ENCODE assay signal across 32 cellular contexts in the genomic region with DNA sequence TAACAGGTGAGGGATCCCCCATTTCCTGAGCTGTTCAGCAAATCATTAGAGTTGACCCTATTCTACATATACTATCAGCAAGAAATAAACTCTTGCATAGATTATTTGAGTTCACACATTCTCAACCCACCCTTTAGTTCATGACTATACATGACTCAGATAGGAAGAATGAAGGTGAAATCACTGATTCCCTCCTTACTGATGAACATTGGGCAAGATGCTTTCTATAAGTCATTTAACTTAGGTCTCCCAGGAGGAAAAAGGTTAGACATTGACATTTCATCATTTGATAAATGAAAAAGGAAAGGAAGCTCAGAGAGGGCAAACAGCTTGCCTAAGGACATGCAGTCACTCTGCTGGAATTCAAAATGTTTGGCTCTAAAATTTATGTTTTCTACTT.
"Had no signal": no experiment of that assay in that cellular context is flagged by ENCODE, and none has a peak within 500 bp of the region (broad histone marks: within the 10 kb centered on the region; RNA-seq: fewer than 3 reads in every experiment).

No MANE protein-coding gene starts in this region.

- H3K9me3 Mint-ChIP-seq: activated naive CD4-positive, alpha-beta T cell treated with anti-CD3 and anti-CD28 coated beads, Interleukin-2, amount 50 U/mL, for 24 hours; activated naive CD8-positive, alpha-beta T cell treated with anti-CD3 and anti-CD28 coated beads, Interleukin-2, amount 10 ng/mL, durations not matched to agents 7 days and 5 days; T-helper 1 cell treated with Interleukin-12 subunit alpha and Interleukin-12 subunit beta and Interleukin-4 antibody, amounts not matched to agents 30 μg/mL and 1 μg/mL, for 36 hours; T-helper 2 cell treated with Interferon-gamma antibody and Interleukin-4, amounts not matched to agents 5 μg/mL and 100 μg/mL, for 36 hours had no signal

- H3K4me3 ChIP-seq: ascending aorta had no signal

- DNase-seq: activated B cell treated with CpG ODN at 0.5 μM for 24 hours; activated CD4-positive, alpha-beta memory T cell treated with anti-CD3 and anti-CD28 coated beads for 36 hours; activated CD4-positive, alpha-beta T cell treated with anti-CD3 and anti-CD28 coated beads for 4 hours; activated CD4-positive, alpha-beta T cell treated with anti-CD3 and anti-CD28 coated beads, Interleukin-2, amount 10 ng/mL, durations not matched to agents 24 days and 14 days; activated CD4-positive, alpha-beta T cell treated with anti-CD3 and anti-CD28 coated beads, Interleukin-2, amount 50 U/mL, for 1 hour; activated CD4-positive, alpha-beta T cell treated with anti-CD3 and anti-CD28 coated beads, Interleukin-2, amount 50 U/mL, for 4 hours; activated CD4-positive, CD25-positive, alpha-beta regulatory T cell treated with anti-CD3 and anti-CD28 coated beads, Interleukin-2, amount 50 U/mL, for 72 hours; activated CD8-positive, alpha-beta memory T cell treated with anti-CD3 and anti-CD28 coated beads, Interleukin-2, amount 50 U/mL, for 4 hours; activated CD8-positive, alpha-beta T cell treated with anti-CD3 and anti-CD28 coated beads for 36 hours; activated effector memory CD4-positive, alpha-beta T cell treated with Interleukin-2 at 50 U/mL for 16 hours; activated gamma-delta T cell; activated naive CD4-positive, alpha-beta T cell treated with anti-CD3 and anti-CD28 coated beads, Interleukin-2, amount 10 ng/mL, durations not matched to agents 7 days and 5 days; activated naive CD4-positive, alpha-beta T cell treated with Interleukin-2 at 50 U/mL for 16 hours; activated naive CD8-positive, alpha-beta T cell treated with anti-CD3 and anti-CD28 coated beads, Interleukin-2, amount 10 ng/mL, durations not matched to agents 7 days and 5 days; activated naive CD8-positive, alpha-beta T cell treated with anti-CD3 and anti-CD28 coated beads, Interleukin-2, amount 50 U/mL, for 24 hours; activated T-cell treated with anti-CD3 and anti-CD28 coated beads for 4 hours; activated T-cell treated with anti-CD3 and anti-CD28 coated beads, Interleukin-2, amount 50 U/mL, for 1 hour; activated T-cell treated with anti-CD3 and anti-CD28 coated beads, Interleukin-2, amount 50 U/mL, for 48 hours; amygdala; anterior cingulate cortex; central memory CD4-positive, alpha-beta T cell; T-helper 1 cell; T-helper 2 cell; T-helper 9 cell had no signal

- H3K4me1 Mint-ChIP-seq: activated B cell treated with CpG ODN at 0.5 μM for 24 hours; activated naive CD4-positive, alpha-beta T cell treated with anti-CD3 and anti-CD28 coated beads, Interleukin-2, amount 10 ng/mL, durations not matched to agents 7 days and 5 days; activated naive CD4-positive, alpha-beta T cell treated with anti-CD3 and anti-CD28 coated beads, Interleukin-2, amount 50 U/mL, for 24 hours; activated naive CD8-positive, alpha-beta T cell treated with anti-CD3 and anti-CD28 coated beads, Interleukin-2, amount 10 ng/mL, durations not matched to agents 7 days and 5 days; activated naive CD8-positive, alpha-beta T cell treated with anti-CD3 and anti-CD28 coated beads, Interleukin-2, amount 50 U/mL, for 24 hours had no signal

- H3K27ac Mint-ChIP-seq: activated B cell treated with CpG ODN at 0.5 μM for 24 hours; activated CD4-positive, alpha-beta memory T cell treated with anti-CD3 and anti-CD28 coated beads for 36 hours; activated CD4-positive, alpha-beta T cell treated with anti-CD3 and anti-CD28 coated beads, Interleukin-2, amount 10 ng/mL, durations not matched to agents 24 days and 14 days; activated CD8-positive, alpha-beta T cell treated with anti-CD3 and anti-CD28 coated beads for 36 hours; activated naive CD4-positive, alpha-beta T cell treated with anti-CD3 and anti-CD28 coated beads, Interleukin-2, amount 10 ng/mL, durations not matched to agents 7 days and 5 days; activated naive CD4-positive, alpha-beta T cell treated with anti-CD3 and anti-CD28 coated beads, Interleukin-2, amount 50 U/mL, for 24 hours; activated naive CD8-positive, alpha-beta T cell; activated naive CD8-positive, alpha-beta T cell treated with anti-CD3 and anti-CD28 coated beads, Interleukin-2, amount 10 ng/mL, durations not matched to agents 7 days and 5 days; activated naive CD8-positive, alpha-beta T cell treated with anti-CD3 and anti-CD28 coated beads, Interleukin-2, amount 50 U/mL, for 24 hours; activated T-helper 2 cell treated with anti-CD3 and anti-CD28 coated beads, Interferon-gamma antibody, Interleukin-2, Interleukin-4, amounts not matched to agents 10 μg/mL and 5 μg/mL and 100 μg/mL, durations not matched to agents 14 hours and 24 hours and 36 hours; brain; T-helper 1 cell treated with Interleukin-12 subunit alpha and Interleukin-12 subunit beta and Interleukin-4 antibody, amounts not matched to agents 30 μg/mL and 1 μg/mL, for 36 hours; T-helper 2 cell treated with Interferon-gamma antibody and Interleukin-4, amounts not matched to agents 5 μg/mL and 100 μg/mL, for 36 hours had no signal

- H3K4me3 Mint-ChIP-seq: activated B cell treated with CpG ODN at 0.5 μM for 24 hours; activated CD4-positive, alpha-beta memory T cell treated with anti-CD3 and anti-CD28 coated beads for 36 hours; activated CD4-positive, alpha-beta T cell treated with anti-CD3 and anti-CD28 coated beads, Interleukin-2, amount 10 ng/mL, durations not matched to agents 24 days and 14 days; activated CD8-positive, alpha-beta T cell treated with anti-CD3 and anti-CD28 coated beads for 36 hours; activated naive CD4-positive, alpha-beta T cell treated with anti-CD3 and anti-CD28 coated beads, Interleukin-2, amount 10 ng/mL, durations not matched to agents 7 days and 5 days; activated naive CD4-positive, alpha-beta T cell treated with anti-CD3 and anti-CD28 coated beads, Interleukin-2, amount 50 U/mL, for 24 hours; activated naive CD8-positive, alpha-beta T cell; activated naive CD8-positive, alpha-beta T cell treated with anti-CD3 and anti-CD28 coated beads, Interleukin-2, amount 10 ng/mL, durations not matched to agents 7 days and 5 days; activated naive CD8-positive, alpha-beta T cell treated with anti-CD3 and anti-CD28 coated beads, Interleukin-2, amount 50 U/mL, for 24 hours; brain; T-helper 1 cell treated with Interleukin-12 subunit alpha and Interleukin-12 subunit beta and Interleukin-4 antibody, amounts not matched to agents 30 μg/mL and 1 μg/mL, for 36 hours; T-helper 2 cell treated with Interferon-gamma antibody and Interleukin-4, amounts not matched to agents 5 μg/mL and 100 μg/mL, for 36 hours had no signal

- H3K27me3 ChIP-seq: ascending aorta had no signal

- FAIRE-seq: TTC549 had no signal

- H3K36me3 Mint-ChIP-seq: activated CD4-positive, alpha-beta memory T cell treated with anti-CD3 and anti-CD28 coated beads for 36 hours; activated naive CD4-positive, alpha-beta T cell treated with anti-CD3 and anti-CD28 coated beads, Interleukin-2, amount 10 ng/mL, durations not matched to agents 7 days and 5 days; activated naive CD4-positive, alpha-beta T cell treated with anti-CD3 and anti-CD28 coated beads, Interleukin-2, amount 50 U/mL, for 24 hours; activated naive CD8-positive, alpha-beta T cell; activated naive CD8-positive, alpha-beta T cell treated with anti-CD3 and anti-CD28 coated beads, Interleukin-2, amount 10 ng/mL, durations not matched to agents 7 days and 5 days had no signal

- H3K36me3 ChIP-seq: ascending aorta had no signal

- H3K27me3 Mint-ChIP-seq: activated B cell treated with CpG ODN at 0.5 μM for 24 hours; activated CD4-positive, alpha-beta memory T cell treated with anti-CD3 and anti-CD28 coated beads for 36 hours; activated CD4-positive, alpha-beta T cell treated with anti-CD3 and anti-CD28 coated beads, Interleukin-2, amount 10 ng/mL, durations not matched to agents 24 days and 14 days; activated CD8-positive, alpha-beta T cell treated with anti-CD3 and anti-CD28 coated beads for 36 hours; activated naive CD4-positive, alpha-beta T cell treated with anti-CD3 and anti-CD28 coated beads, Interleukin-2, amount 10 ng/mL, durations not matched to agents 7 days and 5 days; activated naive CD4-positive, alpha-beta T cell treated with anti-CD3 and anti-CD28 coated beads, Interleukin-2, amount 50 U/mL, for 24 hours; activated naive CD8-positive, alpha-beta T cell; activated naive CD8-positive, alpha-beta T cell treated with anti-CD3 and anti-CD28 coated beads, Interleukin-2, amount 50 U/mL, for 24 hours had no signal
